ENCODE assay signal across 10 cellular contexts in the genomic region with DNA sequence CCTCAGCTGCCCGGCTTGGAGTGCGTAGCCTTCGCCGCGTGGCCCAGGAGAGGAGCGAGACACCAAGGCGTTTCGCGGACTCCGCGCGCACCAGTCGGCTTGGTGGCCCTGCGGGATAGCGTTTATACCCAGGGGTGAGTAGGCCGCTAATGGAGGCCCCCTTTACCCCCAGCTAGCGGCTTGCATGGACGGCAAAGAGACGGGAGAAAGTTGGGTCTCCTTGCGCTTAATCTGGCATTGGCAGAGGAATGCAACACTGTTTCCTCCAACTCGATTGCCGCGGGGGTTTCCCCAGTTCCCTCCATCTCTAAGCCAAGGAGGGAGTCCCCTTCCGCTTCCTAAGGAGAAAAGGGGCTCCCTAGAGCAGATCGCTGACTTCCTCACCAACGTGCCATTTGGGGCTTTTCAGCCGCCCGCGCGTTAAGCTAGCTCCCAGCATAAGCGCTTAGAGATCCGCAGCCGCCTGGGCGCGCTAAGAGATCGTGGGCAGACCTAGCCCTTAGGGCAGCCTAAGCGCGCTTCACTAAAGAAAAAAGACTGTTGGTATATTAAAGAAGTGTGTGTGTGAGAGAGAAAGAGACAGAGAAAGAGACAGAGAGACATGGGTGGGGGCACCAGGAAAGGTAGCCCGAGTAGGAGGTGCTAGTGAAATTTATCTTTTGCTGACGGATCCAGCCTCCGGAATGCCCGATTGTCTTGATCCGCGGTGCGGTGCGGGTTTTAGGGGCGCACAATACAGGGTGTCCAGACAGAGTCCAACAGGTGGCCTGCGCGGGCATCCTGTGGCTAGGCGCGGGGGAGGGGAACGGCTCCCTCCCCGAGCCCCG.
DNase-seq lines count a peak whose midpoint lies in the region; ATAC-seq and TF ChIP-seq lines count a peak whose summit lies in the region.
"Had no signal": no experiment of that assay in that cellular context is flagged by ENCODE, and none has a peak within 500 bp of the region (broad histone marks: within the 10 kb centered on the region; RNA-seq: fewer than 3 reads in every experiment).

No MANE protein-coding gene starts in this region.

- TF ChIP-seq CTCF in kidney epithelial cell (IDR thresholded peaks at IDR 0.05; ENCODE audit: insufficient read depth, low read length, poor library complexity, severe bottlenecking), result no peak

- DNase-seq in NCI-H1436 (lab: John Stamatoyannopoulos, UW) (peak; percentile 32), NCI-H1436 treated with DMSO at 0.1 percent for 48 hours (lab: John Stamatoyannopoulos, UW) (no peak), astrocyte of the hippocampus (ENCODE audit: low read depth, low spot score) (peak; percentile 14), kidney epithelial cell (ENCODE audit: low read depth) (no peak), superior temporal gyrus (ENCODE audit: extremely low spot score) (peak; percentile 77), SHP77 (lab: John Stamatoyannopoulos, UW) (no peak)
- DNase-seq: effector memory CD4-positive, alpha-beta T cell; SIG-M5 had no signal

- peak overlapping the region; percentile 32 for H3K4me3 ChIP-seq in kidney epithelial cell (ENCODE audit: low read depth, low read length)

- ATAC-seq in GM21723 (IDR thresholded peaks at IDR 0.05; ENCODE audit: unreplicated experiment), result no peak
- ATAC-seq in HG02852 (IDR thresholded peaks at IDR 0.05; ENCODE audit: unreplicated experiment), result no peak

- no peaks in the 10 kb centered on the region for H3K36me3 ChIP-seq in kidney epithelial cell (ENCODE audit: control insufficient read depth, insufficient read depth, low read length)

- H3K27me3 ChIP-seq in kidney epithelial cell (ENCODE audit: control insufficient read depth, insufficient read depth, low read length), result peaks cover 45% of the 10 kb centered on the region

Comparison
In these comparisons a context has a peak if more than half of its experiments do, and no peak if none do; other contexts are left out.
1. DNase-seq: peak in NCI-H1436 (single experiment), astrocyte of the hippocampus (single experiment) and superior temporal gyrus (single experiment); none in NCI-H1436 treated with DMSO at 0.1 percent for 48 hours (single experiment), kidney epithelial cell (single experiment) and SHP77 (0 of 2).